Comparison of ENCODE assay signal across 3 cellular contexts in genomic region chr7:104499975-104500374, GRCh38.
TF ChIP-seq lines count a peak whose summit lies in the region.

No MANE protein-coding gene starts in this region.

TF ChIP-seq in HepG2, 621 proteins besides CTCF, POLR2A, EP300 and RAD21:
- peak; percentile 94 for TF ChIP-seq CREB1 (IDR thresholded peaks at IDR 0.05)
- no peak for TF ChIP-seq CREB1 (CRISPR knock-in tag; IDR thresholded peaks at IDR 0.05)
- no peak for TF ChIP-seq AKNA (CRISPR knock-in tag; IDR thresholded peaks at IDR 0.05; ENCODE audit: borderline replicate concordance)
- peak; percentile 99 for TF ChIP-seq ATF7 (IDR thresholded peaks at IDR 0.05)
- TF ChIP-seq ATF7 (CRISPR knock-in tag; IDR thresholded peaks at IDR 0.05) = no peak
- no peak for TF ChIP-seq RNF219 (CRISPR knock-in tag; IDR thresholded peaks at IDR 0.05)
TF ChIP-seq in HepG2: peak in this region for 2.

TF ChIP-seq in HEK293, 187 proteins besides CTCF, POLR2A, EP300 and RAD21:
- no peak for TF ChIP-seq ZNF624 (tag by site-specific recombination; IDR thresholded peaks at IDR 0.05)
- peak; percentile 34; the same call in 1 of the 2 replicates for TF ChIP-seq ATF2 (tag by site-specific recombination; IDR thresholded peaks at IDR 0.05; ENCODE audit: low read depth)

TF ChIP-seq in K562, 482 proteins besides CTCF, POLR2A, EP300 and RAD21:
- no peak for TF ChIP-seq RAD51 (IDR thresholded peaks at IDR 0.05; ENCODE audit: borderline replicate concordance, low read depth)
- no peak for TF ChIP-seq ETV6 (IDR thresholded peaks at IDR 0.05; ENCODE audit: borderline replicate concordance in 1 of 2, low read depth in 2 of 2, low read length in 1 of 2)
- no peak for TF ChIP-seq ETV6 (CRISPR knock-in tag; IDR thresholded peaks at IDR 0.05; ENCODE audit: borderline replicate concordance)
- no peak for TF ChIP-seq SNAPC5 (CRISPR knock-in tag; IDR thresholded peaks at IDR 0.05)
- TF ChIP-seq KAT8 (IDR thresholded peaks at IDR 0.05; ENCODE audit: low read depth) = no peak
- no peak for TF ChIP-seq ZNF324 (CRISPR knock-in tag; IDR thresholded peaks at IDR 0.05)
- TF ChIP-seq E2F4 (CRISPR knock-in tag; IDR thresholded peaks at IDR 0.05; ENCODE audit: low read depth) = no peak
- no peak for TF ChIP-seq HMG20A (CRISPR knock-in tag; conservative IDR thresholded peaks at IDR 0.05)
- TF ChIP-seq HNRNPK (IDR thresholded peaks at IDR 0.05; ENCODE audit: low read depth, low read length, poor library complexity, severe bottlenecking) = no peak
- TF ChIP-seq MTA3 (IDR thresholded peaks at IDR 0.05; ENCODE audit: borderline replicate concordance) = no peak
- TF ChIP-seq COPS2 (conservative IDR thresholded peaks at IDR 0.05) = no peak
- TF ChIP-seq, protein P1, sequence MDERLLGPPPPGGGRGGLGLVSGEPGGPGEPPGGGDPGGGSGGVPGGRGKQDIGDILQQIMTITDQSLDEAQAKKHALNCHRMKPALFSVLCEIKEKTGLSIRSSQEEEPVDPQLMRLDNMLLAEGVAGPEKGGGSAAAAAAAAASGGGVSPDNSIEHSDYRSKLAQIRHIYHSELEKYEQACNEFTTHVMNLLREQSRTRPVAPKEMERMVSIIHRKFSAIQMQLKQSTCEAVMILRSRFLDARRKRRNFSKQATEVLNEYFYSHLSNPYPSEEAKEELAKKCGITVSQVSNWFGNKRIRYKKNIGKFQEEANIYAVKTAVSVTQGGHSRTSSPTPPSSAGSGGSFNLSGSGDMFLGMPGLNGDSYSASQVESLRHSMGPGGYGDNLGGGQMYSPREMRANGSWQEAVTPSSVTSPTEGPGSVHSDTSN (CRISPR knock-in tag; IDR thresholded peaks at IDR 0.05; ENCODE audit: low read depth) = no peak
- TF ChIP-seq, protein P1 (tag; conservative IDR thresholded peaks at IDR 0.05; ENCODE audit: low read depth) = no peak
- no peak for TF ChIP-seq ARHGAP35 (IDR thresholded peaks at IDR 0.05; ENCODE audit: partially characterized antibody)
- no peak for TF ChIP-seq ZNF124 (CRISPR knock-in tag; IDR thresholded peaks at IDR 0.05)
- 0 out of 2 replicates have a peak, but pooled peaks have one; percentile 38 for TF ChIP-seq JUND (IDR thresholded peaks at IDR 0.05; ENCODE audit: borderline replicate concordance, low read depth, low read length)
- peak; percentile 53; the same call in 1 of the 3 replicates for TF ChIP-seq JUND (tag; IDR thresholded peaks at IDR 0.05; ENCODE audit: borderline replicate concordance, low read depth, low read length)
- TF ChIP-seq, protein P2, sequence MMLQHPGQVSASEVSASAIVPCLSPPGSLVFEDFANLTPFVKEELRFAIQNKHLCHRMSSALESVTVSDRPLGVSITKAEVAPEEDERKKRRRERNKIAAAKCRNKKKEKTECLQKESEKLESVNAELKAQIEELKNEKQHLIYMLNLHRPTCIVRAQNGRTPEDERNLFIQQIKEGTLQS (IDR thresholded peaks at IDR 0.05) = peak; percentile 73
- TF ChIP-seq, protein P2 (CRISPR knock-in tag; conservative IDR thresholded peaks at IDR 0.05) = no peak
- no peak for TF ChIP-seq ZNF696 (CRISPR knock-in tag; conservative IDR thresholded peaks at IDR 0.05)
- TF ChIP-seq JUNB (CRISPR knock-in tag; conservative IDR thresholded peaks at IDR 0.05) = 0 out of 2 replicates have a peak, but pooled peaks have one; percentile 45
- no peak for TF ChIP-seq POLR2H (tag; IDR thresholded peaks at IDR 0.05; ENCODE audit: low read depth)
- TF ChIP-seq NR2F6 (CRISPR knock-in tag; IDR thresholded peaks at IDR 0.05) = no peak
- no peak for TF ChIP-seq GATAD2B (IDR thresholded peaks at IDR 0.05; ENCODE audit: borderline replicate concordance)
- TF ChIP-seq, protein P3, sequence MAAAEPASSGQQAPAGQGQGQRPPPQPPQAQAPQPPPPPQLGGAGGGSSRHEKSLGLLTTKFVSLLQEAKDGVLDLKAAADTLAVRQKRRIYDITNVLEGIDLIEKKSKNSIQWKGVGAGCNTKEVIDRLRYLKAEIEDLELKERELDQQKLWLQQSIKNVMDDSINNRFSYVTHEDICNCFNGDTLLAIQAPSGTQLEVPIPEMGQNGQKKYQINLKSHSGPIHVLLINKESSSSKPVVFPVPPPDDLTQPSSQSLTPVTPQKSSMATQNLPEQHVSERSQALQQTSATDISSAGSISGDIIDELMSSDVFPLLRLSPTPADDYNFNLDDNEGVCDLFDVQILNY (CRISPR knock-in tag; IDR thresholded peaks at IDR 0.05) = no peak
- TF ChIP-seq ESRRA (IDR thresholded peaks at IDR 0.05; ENCODE audit: borderline replicate concordance, low read depth) = no peak
- TF ChIP-seq ATF7 (IDR thresholded peaks at IDR 0.05) = peak; percentile 81
- no peak for TF ChIP-seq ZNF830 (CRISPR knock-in tag; IDR thresholded peaks at IDR 0.05)
- TF ChIP-seq BRD4 (IDR thresholded peaks at IDR 0.05) = no peak
